In genomic region chr16:31131841-31132271, GRCh38 we compare ENCODE assay signal across 23 cellular contexts. TPM values are rescaled to one million over a fixed set of nuclear protein-coding genes. Genes with fewer than 3 reads are reported as not detected.
DNase-seq lines count a peak whose midpoint lies in the region; ATAC-seq and TF ChIP-seq lines count a peak whose summit lies in the region.
"Had no signal": no experiment of that assay in that cellular context is flagged by ENCODE, and none has a peak within 500 bp of the region (broad histone marks: within the 10 kb centered on the region; RNA-seq: fewer than 3 reads in every experiment).

No MANE protein-coding gene starts in this region.

- no peak for TF ChIP-seq POLR2A in adrenal gland (IDR thresholded peaks at IDR 0.05)

- H3K9ac ChIP-seq in H9 (ENCODE audit: extremely low read depth, insufficient read length, low read length) = no peak overlapping the region
- H3K9ac ChIP-seq in mesendoderm (ENCODE audit: low read length) = no peak overlapping the region
- H3K9ac ChIP-seq: neural progenitor cell had no signal

- no peak overlapping the region for H4K5ac ChIP-seq in H9 (ENCODE audit: insufficient read length, low read depth, low read length)
- no peak overlapping the region for H4K5ac ChIP-seq in mesendoderm (ENCODE audit: low read length)

- H3K23me2 ChIP-seq in H9 (ENCODE audit: insufficient read length, low read depth, low read length, poor library complexity, severe bottlenecking) = peaks cover 5% of the 10 kb centered on the region

- H3K36me3 Mint-ChIP-seq in H9 (ENCODE audit: insufficient read depth in 1 of 3, low read depth in 3 of 3) = peaks cover 27 to 50% (median 40%) of the 10 kb centered on the region in 3 experiments
- peaks cover 19% of the 10 kb centered on the region for H3K36me3 Mint-ChIP-seq in central memory CD8-positive, alpha-beta T cell (ENCODE audit: insufficient read depth)
- peaks cover 9% of the 10 kb centered on the region for H3K36me3 Mint-ChIP-seq in mesothelial cell of epicardium
- H3K36me3 Mint-ChIP-seq in stimulated activated naive B cell treated with anti-CD40 and anti-IgM and Interleukin-4, amounts not matched to agents 10 μg/mL and 1 μg/mL and 100 μg/mL, for 72 hours = peaks cover 33 to 43% of the 10 kb centered on the region in 2 donors
- H3K36me3 Mint-ChIP-seq: activated naive CD8-positive, alpha-beta T cell treated with anti-CD3 and anti-CD28 coated beads, Interleukin-2, amount 10 ng/mL, durations not matched to agents 7 days and 5 days had no signal

- H3K18ac ChIP-seq in H9 (ENCODE audit: insufficient read length, low read depth, low read length) (no peak overlapping the region), mesendoderm (ENCODE audit: low read length) (no peak overlapping the region)

- H3K4me3 ChIP-seq in adrenal gland = no peak overlapping the region
- H3K4me3 ChIP-seq in mesendoderm (ENCODE audit: low read length) = no peak overlapping the region
- H3K4me3 ChIP-seq: heart left ventricle, neural progenitor cell, right atrium auricular region had no signal

- H3K27me3 ChIP-seq in H9 (ENCODE audit: insufficient read depth, low read length) (no peaks in the 10 kb centered on the region), adrenal gland (no peaks in the 10 kb centered on the region), mesendoderm (ENCODE audit: insufficient read depth, low read length, poor library complexity) (no peaks in the 10 kb centered on the region)
- H3K27me3 ChIP-seq: heart left ventricle, neural progenitor cell, right atrium auricular region had no signal

- H3K27ac Mint-ChIP-seq in H9 (peak overlapping the region in 2 of 3 experiments; percentile 84 to 97; a peak in 1 of 7 replicates), mesothelial cell of epicardium (peak overlapping the region; percentile 93)
- H3K27ac Mint-ChIP-seq in central memory CD8-positive, alpha-beta T cell (ENCODE audit: low read depth) = peak overlapping the region; percentile 59
- H3K27ac Mint-ChIP-seq in stimulated activated naive B cell treated with anti-CD40 and anti-IgM and Interleukin-4, amounts not matched to agents 10 μg/mL and 1 μg/mL and 100 μg/mL, for 72 hours = peak overlapping the region; percentile 42
- H3K27ac Mint-ChIP-seq: activated CD8-positive, alpha-beta memory T cell treated with anti-CD3 and anti-CD28 coated beads, Interleukin-2, amount 10 ng/mL, durations not matched to agents 7 days and 5 days; activated naive CD8-positive, alpha-beta T cell treated with anti-CD3 and anti-CD28 coated beads, Interleukin-2, amount 10 ng/mL, durations not matched to agents 7 days and 5 days; activated T-helper 17 cell treated with anti-CD3 and anti-CD28 coated beads, Interleukin-2, amount 50 U/mL, for 72 hours; memory B cell; neural progenitor cell had no signal

- ATAC-seq in central memory CD8-positive, alpha-beta T cell (replicated peaks; ENCODE audit: extremely low read depth, poor library complexity, severe bottlenecking) = no peak
- no peak for ATAC-seq in stimulated activated naive B cell treated with anti-CD40 and anti-IgM and Interleukin-4, amounts not matched to agents 10 μg/mL and 1 μg/mL and 100 μg/mL, for 72 hours (replicated peaks)
- no peak for ATAC-seq in HG02840 (IDR thresholded peaks at IDR 0.05; ENCODE audit: low FRiP score, unreplicated experiment)
- ATAC-seq: activated CD8-positive, alpha-beta memory T cell treated with anti-CD3 and anti-CD28 coated beads, Interleukin-2, amount 10 ng/mL, durations not matched to agents 7 days and 5 days; activated T-helper 17 cell treated with anti-CD3 and anti-CD28 coated beads, Interleukin-2, amount 50 U/mL, for 72 hours; heart left ventricle; stimulated activated naive CD8-positive, alpha-beta T cell treated with anti-CD3 and anti-CD28 coated beads, Interleukin-15, amount 100 ng/mL, for 72 hours had no signal

- H4K8ac ChIP-seq in H9 (replicated peaks; ENCODE audit: insufficient read length, low read depth, low read length) (no peak overlapping the region), mesendoderm (ENCODE audit: low read depth, low read length) (no peak overlapping the region)

- H2BK12ac ChIP-seq in H9 (ENCODE audit: insufficient read length, low read depth, low read length) = no peak overlapping the region

- H3K27me3 Mint-ChIP-seq in H9 (ENCODE audit: low read depth) (no peaks in the 10 kb centered on the region), mesothelial cell of epicardium (ENCODE audit: low read depth) (no peaks in the 10 kb centered on the region)
- no peaks in the 10 kb centered on the region for H3K27me3 Mint-ChIP-seq in central memory CD8-positive, alpha-beta T cell
- H3K27me3 Mint-ChIP-seq in stimulated activated naive B cell treated with anti-CD40 and anti-IgM and Interleukin-4, amounts not matched to agents 10 μg/mL and 1 μg/mL and 100 μg/mL, for 72 hours = no peaks in the 10 kb centered on the region
- H3K27me3 Mint-ChIP-seq: activated CD8-positive, alpha-beta memory T cell treated with anti-CD3 and anti-CD28 coated beads, Interleukin-2, amount 10 ng/mL, durations not matched to agents 7 days and 5 days; activated naive CD8-positive, alpha-beta T cell treated with anti-CD3 and anti-CD28 coated beads, Interleukin-2, amount 10 ng/mL, durations not matched to agents 7 days and 5 days; activated T-helper 17 cell treated with anti-CD3 and anti-CD28 coated beads, Interleukin-2, amount 50 U/mL, for 72 hours; memory B cell; stimulated activated naive CD8-positive, alpha-beta T cell treated with anti-CD3 and anti-CD28 coated beads, Interleukin-15, amount 100 ng/mL, for 72 hours had no signal

- H3K79me2 ChIP-seq in H9 (ENCODE audit: insufficient read depth, low read length) (peaks cover 4% of the 10 kb centered on the region; the same call in 1 of the 2 replicates), mesendoderm (ENCODE audit: control insufficient read depth, insufficient read depth, low read length) (peaks cover 17% of the 10 kb centered on the region)

- TF ChIP-seq CTCF in H9 (conservative IDR thresholded peaks at IDR 0.05) = no peak
- no peak for TF ChIP-seq CTCF in mesothelial cell of epicardium (IDR thresholded peaks at IDR 0.05; ENCODE audit: unreplicated experiment)
- no peak for TF ChIP-seq CTCF in adrenal gland (IDR thresholded peaks at IDR 0.05)

- H3K4me1 ChIP-seq in H9 (ENCODE audit: insufficient read depth, low read length) (peaks cover 18% of the 10 kb centered on the region; the same call in 1 of the 2 replicates), adrenal gland (replicated peaks in 1 of 2) (no peaks in the 10 kb centered on the region), mesendoderm (ENCODE audit: control insufficient read depth, low read depth, low read length) (peaks cover 3% of the 10 kb centered on the region)

- H2BK120ac ChIP-seq in H9 (ENCODE audit: low read depth, low read length, poor library complexity, severe bottlenecking) (no peak overlapping the region), mesendoderm (ENCODE audit: low read depth, low read length) (no peak overlapping the region)

- H3K9me3 Mint-ChIP-seq in H9 (no peaks in the 10 kb centered on the region; a peak in 1 of 5 replicates), mesothelial cell of epicardium (no peaks in the 10 kb centered on the region)
- no peaks in the 10 kb centered on the region for H3K9me3 Mint-ChIP-seq in central memory CD8-positive, alpha-beta T cell
- no peaks in the 10 kb centered on the region for H3K9me3 Mint-ChIP-seq in stimulated activated naive B cell treated with anti-CD40 and anti-IgM and Interleukin-4, amounts not matched to agents 10 μg/mL and 1 μg/mL and 100 μg/mL, for 72 hours
- H3K9me3 Mint-ChIP-seq: activated naive CD8-positive, alpha-beta T cell treated with anti-CD3 and anti-CD28 coated beads, Interleukin-2, amount 10 ng/mL, durations not matched to agents 7 days and 5 days; activated T-helper 17 cell treated with anti-CD3 and anti-CD28 coated beads, Interleukin-2, amount 50 U/mL, for 72 hours; memory B cell; neural progenitor cell; stimulated activated naive CD8-positive, alpha-beta T cell treated with anti-CD3 and anti-CD28 coated beads, Interleukin-15, amount 100 ng/mL, for 72 hours had no signal

- no peak overlapping the region for H2BK5ac ChIP-seq in H9 (ENCODE audit: insufficient read length, low read length)
- no peak overlapping the region for H2BK5ac ChIP-seq in mesendoderm (ENCODE audit: low read length)

- no peak overlapping the region for H2AK5ac ChIP-seq in H9 (ENCODE audit: insufficient read length, low read length)
- H2AK5ac ChIP-seq in mesendoderm (ENCODE audit: low read length) = no peak overlapping the region

- no peak overlapping the region for H3K14ac ChIP-seq in H9 (ENCODE audit: insufficient read depth, low read length)

- DNase-seq in H9 (no peak), mesothelial cell of epicardium (ENCODE audit: low spot score in 2 of 2, unreplicated experiment in 2 of 2) (no peak), D341Med (ENCODE audit: low spot score) (no peak), adrenal gland (no peak), mesendoderm (no peak)
- DNase-seq in central memory CD8-positive, alpha-beta T cell (ENCODE audit: low spot score in 2 of 2) = no peak
- no peak for DNase-seq in stimulated activated naive B cell treated with anti-CD40 and anti-IgM and Interleukin-4, amounts not matched to agents 10 μg/mL and 1 μg/mL and 100 μg/mL, for 72 hours
- DNase-seq: activated CD4-positive, CD25-positive, alpha-beta regulatory T cell treated with anti-CD3 and anti-CD28 coated beads, Interleukin-2, amount 50 U/mL, for 72 hours; activated CD8-positive, alpha-beta memory T cell treated with anti-CD3 and anti-CD28 coated beads, Interleukin-2, amount 10 ng/mL, durations not matched to agents 7 days and 5 days; activated naive CD8-positive, alpha-beta T cell treated with anti-CD3 and anti-CD28 coated beads, Interleukin-2, amount 10 ng/mL, durations not matched to agents 7 days and 5 days; effector CD4-positive, alpha-beta T cell; heart left ventricle; NCI-H1048; NCI-H2081; stimulated activated naive CD8-positive, alpha-beta T cell treated with anti-CD3 and anti-CD28 coated beads, Interleukin-15, amount 100 ng/mL, for 72 hours; T-helper 9 cell had no signal

- H3K4me3 Mint-ChIP-seq in H9 = no peak overlapping the region
- H3K4me3 Mint-ChIP-seq in central memory CD8-positive, alpha-beta T cell = no peak overlapping the region
- H3K4me3 Mint-ChIP-seq in mesothelial cell of epicardium = no peak overlapping the region
- H3K4me3 Mint-ChIP-seq in stimulated activated naive B cell treated with anti-CD40 and anti-IgM and Interleukin-4, amounts not matched to agents 10 μg/mL and 1 μg/mL and 100 μg/mL, for 72 hours = no peak overlapping the region
- H3K4me3 Mint-ChIP-seq: activated CD8-positive, alpha-beta memory T cell treated with anti-CD3 and anti-CD28 coated beads, Interleukin-2, amount 10 ng/mL, durations not matched to agents 7 days and 5 days; activated naive CD8-positive, alpha-beta T cell treated with anti-CD3 and anti-CD28 coated beads, Interleukin-2, amount 10 ng/mL, durations not matched to agents 7 days and 5 days; activated T-helper 17 cell treated with anti-CD3 and anti-CD28 coated beads, Interleukin-2, amount 50 U/mL, for 72 hours; memory B cell; neural progenitor cell; stimulated activated naive CD8-positive, alpha-beta T cell treated with anti-CD3 and anti-CD28 coated beads, Interleukin-15, amount 100 ng/mL, for 72 hours had no signal

- H3K9me3 ChIP-seq in H9 (ENCODE audit: control insufficient read depth, low read depth, low read length) (no peaks in the 10 kb centered on the region), adrenal gland (replicated peaks in 1 of 3) (no peaks in the 10 kb centered on the region)
- H3K9me3 ChIP-seq: heart left ventricle, right atrium auricular region had no signal

- H3K36me3 ChIP-seq in adrenal gland (replicated peaks in 1 of 2) (peaks cover 0 to 36% of the 10 kb centered on the region in 2 donors), mesendoderm (ENCODE audit: control insufficient read depth, insufficient read depth, low read length) (peaks cover 4% of the 10 kb centered on the region)
- H3K36me3 ChIP-seq: neural progenitor cell had no signal

- H3K4me2 ChIP-seq in H9 (ENCODE audit: insufficient read depth, insufficient read length, low read length) (no peak overlapping the region), mesendoderm (ENCODE audit: low read length) (no peak overlapping the region)
- H3K4me2 ChIP-seq: neural progenitor cell had no signal

- H2BK20ac ChIP-seq in H9 (ENCODE audit: low read depth, low read length, poor library complexity, severe bottlenecking) = no peak overlapping the region

- H3K4me1 Mint-ChIP-seq in H9 (peaks cover 45 to 53% of the 10 kb centered on the region in 2 experiments), mesothelial cell of epicardium (peaks cover 50% of the 10 kb centered on the region)
- H3K4me1 Mint-ChIP-seq in central memory CD8-positive, alpha-beta T cell = no peaks in the 10 kb centered on the region
- peaks cover 1 to 6% of the 10 kb centered on the region in 2 donors for H3K4me1 Mint-ChIP-seq in stimulated activated naive B cell treated with anti-CD40 and anti-IgM and Interleukin-4, amounts not matched to agents 10 μg/mL and 1 μg/mL and 100 μg/mL, for 72 hours
- H3K4me1 Mint-ChIP-seq: activated CD8-positive, alpha-beta memory T cell treated with anti-CD3 and anti-CD28 coated beads, Interleukin-2, amount 10 ng/mL, durations not matched to agents 7 days and 5 days; activated T-helper 17 cell treated with anti-CD3 and anti-CD28 coated beads, Interleukin-2, amount 50 U/mL, for 72 hours; memory B cell had no signal

- no peak overlapping the region for H2AFZ ChIP-seq in H9 (ENCODE audit: low read length)
- H2AFZ ChIP-seq: neural progenitor cell had no signal

- H3K56ac ChIP-seq in H9 (ENCODE audit: insufficient read length, low read depth, low read length) = no peak overlapping the region
- no peak overlapping the region for H3K56ac ChIP-seq in mesendoderm (ENCODE audit: low read length)

- H4K20me1 ChIP-seq in H9 (ENCODE audit: control insufficient read depth, insufficient read depth, insufficient read length) = no peaks in the 10 kb centered on the region

- H3T11ph ChIP-seq in H9 (ENCODE audit: low read length) = no peak overlapping the region

- WGBS in H9 (ENCODE audit: extremely low coverage, insufficient read length, low lambda C conversion rate) = no CpG with 5 or more reads among the region's 5 CpGs
- WGBS in adrenal gland, 4 donors = 84 to 89% (median 89%) methylated on average over 3 to 5 of the region's 5 CpGs; no CpG with 5 or more reads in 1 of the 4 donors
- no CpG with 5 or more reads among the region's 5 CpGs for WGBS in mesendoderm (ENCODE audit: extremely low coverage, insufficient coverage, low lambda C conversion rate)

- H3K27ac ChIP-seq in H9 (ENCODE audit: insufficient read length, low read depth, low read length) = no peak overlapping the region
- no peak overlapping the region for H3K27ac ChIP-seq in adrenal gland
- H3K27ac ChIP-seq in mesendoderm (ENCODE audit: low read depth, low read length) = no peak overlapping the region
- H3K27ac ChIP-seq: heart left ventricle, neural progenitor cell, right atrium auricular region had no signal

- no peak overlapping the region for H4K91ac ChIP-seq in H9 (ENCODE audit: insufficient read length, low read depth, low read length)

- H3K79me1 ChIP-seq in H9 (ENCODE audit: insufficient read depth, low read depth, low read length, poor library complexity, severe bottlenecking) (peaks cover 5% of the 10 kb centered on the region), mesendoderm (ENCODE audit: low read length) (peaks cover 16% of the 10 kb centered on the region)

- intact Hi-C loops in adrenal gland (cut with DNase I) = no loop called here

- no peak overlapping the region for H3K4ac ChIP-seq in H9 (ENCODE audit: low read depth, low read length)
- no peak overlapping the region for H3K4ac ChIP-seq in mesendoderm (ENCODE audit: low read depth, low read length)

- H2BK15ac ChIP-seq in H9 (ENCODE audit: low read depth, low read length) = no peak overlapping the region
- no peak overlapping the region for H2BK15ac ChIP-seq in mesendoderm (replicated peaks; ENCODE audit: low read depth)

- no peak overlapping the region for H3K23ac ChIP-seq in H9 (ENCODE audit: insufficient read length, low read depth, low read length)
- H3K23ac ChIP-seq in mesendoderm (ENCODE audit: low read length) = no peak overlapping the region

RNA-seq across cellular contexts. Expression of gene PRSS8, which starts 3.7 kb away (rescaled TPM):
- total RNA-seq in H9 (2021) (64.0 and 65.0 TPM in 2 replicates), mesothelial cell of epicardium (79.1 to 84.3 TPM (median 79.9 TPM) in 3 replicates), adrenal gland (under 1 TPM in 4 of 8 donors, not detected in 4; 0.41 to 0.69 (median 0.53) TPM)
- under 1 TPM in 2 of 3 donors, not detected in 1; 0.16 to 0.20 TPM for polyA plus RNA-seq in adrenal gland
- polyA plus RNA-seq in mesendoderm (2013, experiment 1 of 2) = 64.9 TPM
- polyA plus RNA-seq in mesendoderm (2013, experiment 2 of 2) = 65.6 TPM
- total RNA-seq: activated CD8-positive, alpha-beta memory T cell treated with anti-CD3 and anti-CD28 coated beads, Interleukin-2, amount 10 ng/mL, durations not matched to agents 7 days and 5 days; activated naive CD8-positive, alpha-beta T cell treated with anti-CD3 and anti-CD28 coated beads, Interleukin-2, amount 10 ng/mL, durations not matched to agents 7 days and 5 days; activated T-helper 17 cell treated with anti-CD3 and anti-CD28 coated beads, Interleukin-2, amount 50 U/mL, for 72 hours; OCI-LY7; SK-MEL-5 had no signal

RNA-seq across cellular contexts. Expression of gene KAT8, which starts 14.4 kb away (rescaled TPM):
- 52.1 and 53.4 TPM in 2 replicates for total RNA-seq in H9 (2021)
- total RNA-seq in mesothelial cell of epicardium = 72.1 to 76.4 TPM (median 75.7 TPM) in 3 replicates
- 10 to 100 TPM; 61.1 to 94.0 (median 86.9) TPM for total RNA-seq in adrenal gland
- polyA plus RNA-seq in adrenal gland = 100 to 1,000 TPM in 1 of 3 donors, 10 to 100 TPM in 2; 45.0 to 148 (median 97.4) TPM
- polyA plus RNA-seq in mesendoderm (2013, experiment 1 of 2) = 33.3 TPM
- polyA plus RNA-seq in mesendoderm (2013, experiment 2 of 2) = 35.2 TPM

RNA-seq across cellular contexts. Expression of gene PRSS36, which starts 18.0 kb away (rescaled TPM):
- total RNA-seq in H9 (2021) (0.66 and 0.72 TPM in 2 replicates), mesothelial cell of epicardium (0.96 to 1.7 TPM (median 1.4 TPM) in 3 replicates), adrenal gland (10 to 100 TPM in 1 of 8 donors, 1 to 10 TPM in 7; 3.0 to 18.3 (median 7.4) TPM)
- 10 to 100 TPM in 1 of 3 donors, 1 to 10 TPM in 2; 1.0 to 17.7 (median 8.2) TPM for polyA plus RNA-seq in adrenal gland
- 0.39 TPM for polyA plus RNA-seq in mesendoderm (2013, experiment 1 of 2)
- 0.32 TPM for polyA plus RNA-seq in mesendoderm (2013, experiment 2 of 2)
- total RNA-seq: OCI-LY7 had no signal

RNA-seq across cellular contexts. Expression of gene BCKDK, which starts 23.7 kb away (rescaled TPM):
- total RNA-seq in H9 (2021) (55.7 and 57.0 TPM in 2 replicates), mesothelial cell of epicardium (36.4 to 37.3 TPM (median 37.0 TPM) in 3 replicates), adrenal gland (100 to 1,000 TPM in 5 of 8 donors, 10 to 100 TPM in 3; 61.3 to 181 (median 105) TPM)
- polyA plus RNA-seq in adrenal gland = 10 to 100 TPM; 30.6 to 32.1 (median 30.6) TPM
- 38.4 TPM for polyA plus RNA-seq in mesendoderm (2013, experiment 1 of 2)
- 38.4 TPM for polyA plus RNA-seq in mesendoderm (2013, experiment 2 of 2)

RNA-seq across cellular contexts. Expression of gene VKORC1, which starts 37.3 kb away (rescaled TPM):
- total RNA-seq in H9 (2021) = 93.9 and 94.5 TPM in 2 replicates
- 48.6 to 53.7 TPM (median 49.5 TPM) in 3 replicates for total RNA-seq in mesothelial cell of epicardium
- 100 to 1,000 TPM in 7 of 8 donors, 10 to 100 TPM in 1; 63.5 to 267 (median 155) TPM for total RNA-seq in adrenal gland
- 100 to 1,000 TPM in 1 of 3 donors, 10 to 100 TPM in 2; 69.5 to 120 (median 82.1) TPM for polyA plus RNA-seq in adrenal gland
- polyA plus RNA-seq in mesendoderm (2013, experiment 1 of 2) = 106 TPM
- 104 TPM for polyA plus RNA-seq in mesendoderm (2013, experiment 2 of 2)

Comparison
In these comparisons a context has a peak if more than half of its experiments do, and no peak if none do; other contexts are left out.
1. H3K27ac Mint-ChIP-seq: peak in every context shown above with its lines; median percentile 93 in mesothelial cell of epicardium; 90 in H9; 59 in central memory CD8-positive, alpha-beta T cell; 42 in stimulated activated naive B cell treated with anti-CD40 and anti-IgM and Interleukin-4, amounts not matched to agents 10 μg/mL and 1 μg/mL and 100 μg/mL, for 72 hours.
2. RNA of gene PRSS8, which starts 3.7 kb away (total RNA-seq): 79.1 to 84.3 TPM in mesothelial cell of epicardium and 64.0 to 65.0 TPM in H9; 0.41 to 0.69 TPM in adrenal gland; every median in the first group is over 10 times any median in the second.